In the genomic region with DNA sequence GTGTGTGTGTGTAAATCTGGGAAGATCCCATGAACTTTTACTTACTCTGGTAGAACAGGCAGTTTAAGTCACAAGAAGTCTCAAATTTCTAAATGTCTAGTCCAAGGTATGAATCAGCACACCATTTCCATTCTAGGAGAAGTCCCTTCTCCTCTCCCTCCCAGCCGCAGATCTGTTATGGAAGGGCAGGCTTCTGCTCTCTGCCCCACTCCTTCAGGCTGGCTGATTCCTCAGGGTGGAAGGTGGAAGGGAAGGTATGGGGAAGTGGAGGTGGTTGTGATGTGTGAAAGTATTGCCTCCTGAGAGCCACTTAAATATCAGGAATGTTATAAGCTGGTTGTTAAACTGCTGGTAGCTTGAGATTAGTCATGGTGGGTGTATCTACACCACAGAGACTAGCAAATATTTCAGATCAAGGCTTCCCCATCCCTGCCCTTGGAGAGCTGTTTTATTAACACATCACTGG, we compare ENCODE assay signal across 11 cellular contexts. TPM values are rescaled to one million over a fixed set of nuclear protein-coding genes. Genes with fewer than 3 reads are reported as not detected.
DNase-seq lines count a peak whose midpoint lies in the region; ATAC-seq and TF ChIP-seq lines count a peak whose summit lies in the region.
"Had no signal": no experiment of that assay in that cellular context is flagged by ENCODE, and none has a peak within 500 bp of the region (broad histone marks: within the 10 kb centered on the region; RNA-seq: fewer than 3 reads in every experiment).

No MANE protein-coding gene starts in this region.

- no peaks in the 10 kb centered on the region for H3K36me3 ChIP-seq in right atrium auricular region
- H3K36me3 ChIP-seq in mucosa of descending colon (ENCODE audit: low read depth), result no peaks in the 10 kb centered on the region
- H3K36me3 ChIP-seq in aorta (ENCODE audit: control insufficient read depth in 1 of 2, insufficient read depth in 2 of 2, low read length in 1 of 2), result no peaks in the 10 kb centered on the region

- DNase-seq in Right ventricle myocardium inferior (ENCODE audit: missing footprints), result no peak
- DNase-seq in right atrium auricular region (ENCODE audit: low spot score), result no peak
- peak; percentile 66 for DNase-seq in dedifferentiated amniotic fluid mesenchymal stem cell (ENCODE audit: extremely low spot score)
- DNase-seq in mucosa of descending colon, result no peak
- no peak for DNase-seq in aorta
- DNase-seq: effector memory CD8-positive, alpha-beta T cell; H9; OCI-M1 had no signal

- H3K4me1 ChIP-seq in right atrium auricular region (peaks cover 0 to 15% of the 10 kb centered on the region in 2 donors), mucosa of descending colon (ENCODE audit: low read depth) (no peaks in the 10 kb centered on the region), aorta (ENCODE audit: control insufficient read depth in 1 of 2, insufficient read depth in 2 of 2, low read length in 2 of 2) (peaks cover 0 to 6% of the 10 kb centered on the region in 2 donors)

- intact Hi-C loops in Right ventricle myocardium inferior (cut with DNase I) (no loop called here), mucosa of descending colon (cut with DNase I, micrococcal nuclease) (no loop called here), aorta (cut with DNase I) (loop anchor here in 1 of 2 donors (5.0 kb wide), 1 partner anchor 42 kb away; no protein-coding TSS in a partner anchor)

- peak; percentile 26 for ATAC-seq in Right ventricle myocardium inferior
- ATAC-seq in mucosa of descending colon, result peak; percentile 23
- ATAC-seq in aorta (ENCODE audit: low FRiP score), result peak; percentile 78
- no peak for ATAC-seq in esophagus mucosa
- ATAC-seq in GM18517 (IDR thresholded peaks at IDR 0.05; ENCODE audit: unreplicated experiment), result no peak
- ATAC-seq in HG03025 (IDR thresholded peaks at IDR 0.05; ENCODE audit: low FRiP score, unreplicated experiment), result no peak
- ATAC-seq: effector memory CD8-positive, alpha-beta T cell had no signal

- H3K27ac ChIP-seq in right atrium auricular region, result peak overlapping the region in 1 of 2 donors; percentile 64
- H3K27ac ChIP-seq in aorta (ENCODE audit: low read depth in 1 of 2, low read length in 2 of 2), result peak overlapping the region in 1 of 2 donors; percentile 64

- WGBS in aorta, 2 donors, result 29 to 47% methylated on average over 1 of the region's 1 CpG

- no peaks in the 10 kb centered on the region for H3K27me3 ChIP-seq in right atrium auricular region
- no peaks in the 10 kb centered on the region for H3K27me3 ChIP-seq in aorta (ENCODE audit: control insufficient read depth in 1 of 2, insufficient read depth in 2 of 2, low read length in 1 of 2)

- H3K9me3 ChIP-seq in right atrium auricular region (no peaks in the 10 kb centered on the region), mucosa of descending colon (no peaks in the 10 kb centered on the region), aorta (ENCODE audit: control insufficient read depth, low read length) (no peaks in the 10 kb centered on the region)

- TF ChIP-seq CTCF in right atrium auricular region (IDR thresholded peaks at IDR 0.05) (no peak), mucosa of descending colon (IDR thresholded peaks at IDR 0.05) (no peak)

- H3K4me3 ChIP-seq in right atrium auricular region (no peak overlapping the region), mucosa of descending colon (no peak overlapping the region), aorta (ENCODE audit: low read length in 2 of 2) (no peak overlapping the region)

RNA-seq across cellular contexts. Expression of gene LAMA4, which starts 44.5 kb away (rescaled TPM):
- total RNA-seq in Right ventricle myocardium inferior, result 83.0 TPM
- total RNA-seq in right atrium auricular region, result 10 to 100 TPM; 37.2 to 47.1 TPM
- total RNA-seq in mucosa of descending colon, result 100 to 1,000 TPM in 1 of 3 donors, 10 to 100 TPM in 2; 15.9 to 101 (median 37.0) TPM
- 100 to 1,000 TPM in 1 of 2 donors, 10 to 100 TPM in 1; 71.4 to 150 TPM for total RNA-seq in aorta
- polyA plus RNA-seq in aorta, result 10 to 100 TPM in 1 of 2 donors, 1 to 10 TPM in 1; 7.8 to 63.5 TPM
- 8.0 TPM for total RNA-seq in esophagus mucosa

RNA-seq across cellular contexts. Expression of gene RFPL4B, which starts 48.3 kb away (rescaled TPM):
- not detected for total RNA-seq in Right ventricle myocardium inferior
- total RNA-seq in right atrium auricular region, result not detected
- not detected for total RNA-seq in mucosa of descending colon
- under 1 TPM in 1 of 2 donors, not detected in 1; 0.18 TPM for total RNA-seq in aorta
- polyA plus RNA-seq in aorta, result not detected
- not detected for total RNA-seq in esophagus mucosa
- total RNA-seq: H9 had no signal

Comparison
In these comparisons a context has a peak if more than half of its experiments do, and no peak if none do; other contexts are left out.
1. ATAC-seq: peak in Right ventricle myocardium inferior (single experiment), mucosa of descending colon (single experiment) and aorta (single experiment); none in esophagus mucosa (single experiment), GM18517 (single experiment) and HG03025 (single experiment).